In the genomic region with DNA sequence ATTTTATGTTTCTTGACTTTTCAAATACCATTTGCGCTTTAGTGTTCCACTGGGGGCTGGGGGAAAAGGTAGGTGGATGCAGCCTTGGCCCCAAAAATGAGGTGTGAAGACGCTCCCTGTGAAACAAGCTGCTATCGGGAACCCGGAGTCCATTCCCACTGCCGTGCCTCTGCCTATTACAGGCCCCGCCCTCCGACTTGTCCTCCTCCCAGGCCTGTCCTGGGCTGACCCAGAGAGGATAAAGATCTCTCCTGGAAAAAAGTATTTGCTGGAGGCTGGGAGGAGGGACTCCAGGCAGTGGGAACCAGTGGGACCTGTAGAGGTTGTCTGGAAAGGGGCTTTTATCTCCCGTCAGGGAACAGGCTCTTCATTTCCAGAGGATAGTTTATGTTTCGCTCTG, we compare ENCODE assay signal across 17 cellular contexts.
A peak's percentile ranks its signal among the peaks of the same experiment; 100 is the strongest.
DNase-seq lines count a peak whose midpoint lies in the region; ATAC-seq, FAIRE-seq and TF ChIP-seq lines count a peak whose summit lies in the region.
"Had no signal": no experiment of that assay in that cellular context is flagged by ENCODE, and none has a peak within 500 bp of the region (broad histone marks: within the 10 kb centered on the region; RNA-seq: fewer than 3 reads in every experiment).

No MANE protein-coding gene starts in this region.

- no peaks in the 10 kb centered on the region for H3K36me3 ChIP-seq in osteoblast (ENCODE audit: insufficient read depth, low read length)
- H3K36me3 ChIP-seq in uterus: no peaks in the 10 kb centered on the region
- H3K36me3 ChIP-seq in small intestine (ENCODE audit: control insufficient read depth in 2 of 2, insufficient read depth in 2 of 2, low read length in 2 of 2): no peaks in the 10 kb centered on the region

- no peak overlapping the region for H2AFZ ChIP-seq in osteoblast (ENCODE audit: low read length)

- no peak for TF ChIP-seq CTCF in C4-2B (conservative IDR thresholded peaks at IDR 0.05)
- no peak for TF ChIP-seq CTCF in osteoblast (IDR thresholded peaks at IDR 0.05; ENCODE audit: extremely low read depth, low read depth, low read length)
- no peak for TF ChIP-seq CTCF in uterus (IDR thresholded peaks at IDR 0.05)

- TF ChIP-seq POLR2A in uterus (IDR thresholded peaks at IDR 0.05): no peak

- no peak for FAIRE-seq in small intestine (lab: Jason Lieb, UNC)

- peak; percentile 30 for ATAC-seq in left colon
- ATAC-seq in sciatic nerve: peak; percentile 65

- intact Hi-C loops in left colon (cut with DNase I, micrococcal nuclease): no loop called here
- intact Hi-C loops in sciatic nerve (cut with DNase I): no loop called here
- intact Hi-C loops in uterus (cut with DNase I; ENCODE audit: low total_unique reads): no loop called here

- no peaks in the 10 kb centered on the region for H3K4me1 ChIP-seq in osteoblast (ENCODE audit: insufficient read depth, low read length)
- peaks cover 0 to 3% of the 10 kb centered on the region in 2 donors for H3K4me1 ChIP-seq in uterus
- no peaks in the 10 kb centered on the region for H3K4me1 ChIP-seq in small intestine (ENCODE audit: control insufficient read depth in 2 of 2, insufficient read depth in 1 of 2, low read depth in 1 of 2, low read length in 1 of 2)

- peak; percentile 90 for DNase-seq in RPMI7951 (ENCODE audit: low read depth)
- peak in 1 of 2 donors; percentile 11 for DNase-seq in left colon
- no peak for DNase-seq in sciatic nerve (ENCODE audit: low spot score)
- DNase-seq in osteoblast (ENCODE audit: insufficient read length, low spot score, missing footprints): no peak
- no peak for DNase-seq in uterus
- no peak for DNase-seq in small intestine
- DNase-seq in activated CD4-positive, CD25-positive, alpha-beta regulatory T cell treated with anti-CD3 and anti-CD28 coated beads, Interleukin-2, amount 50 U/mL, for 72 hours: no peak
- DNase-seq: activated CD4-positive, alpha-beta memory T cell treated with anti-CD3 and anti-CD28 coated beads for 36 hours; activated naive CD4-positive, alpha-beta T cell treated with anti-CD3 and anti-CD28 coated beads for 36 hours; activated T-cell treated with anti-CD3 and anti-CD28 coated beads for 4 hours; aorta; erythroblast; GF-D8; KG1; NCI-H1092 treated with DMSO at 0.1 percent for 48 hours; occipital lobe had no signal

- H3K27ac ChIP-seq in C4-2B: peak overlapping the region; percentile 89
- H3K27ac ChIP-seq in osteoblast (ENCODE audit: low read depth, low read length): no peak overlapping the region
- no peak overlapping the region for H3K27ac ChIP-seq in uterus
- no peak overlapping the region for H3K27ac ChIP-seq in small intestine (ENCODE audit: low read depth in 1 of 2, low read length in 1 of 2)

- 37 to 59% (median 52%) methylated on average over 9 of the region's 9 CpGs for WGBS in small intestine, 3 donors

- no peak overlapping the region for H3K4me2 ChIP-seq in osteoblast (ENCODE audit: insufficient read depth, low read length)

- H3K4me3 ChIP-seq in osteoblast (ENCODE audit: insufficient read depth, low read length) (no peak overlapping the region), uterus (no peak overlapping the region), small intestine (ENCODE audit: low read depth in 1 of 2, low read length in 2 of 2) (no peak overlapping the region)

- H3K27me3 ChIP-seq in osteoblast (ENCODE audit: insufficient read depth, low read length) (no peaks in the 10 kb centered on the region), uterus (no peaks in the 10 kb centered on the region), small intestine (ENCODE audit: control insufficient read depth in 2 of 2, insufficient read depth in 2 of 2, low read length in 2 of 2) (no peaks in the 10 kb centered on the region)

- no peaks in the 10 kb centered on the region for H4K20me1 ChIP-seq in osteoblast (ENCODE audit: insufficient read depth, low read length)

- H3K9me3 ChIP-seq in osteoblast (ENCODE audit: low read depth, low read length) (no peaks in the 10 kb centered on the region), uterus (no peaks in the 10 kb centered on the region), small intestine (ENCODE audit: control insufficient read depth, low read depth) (no peaks in the 10 kb centered on the region)

- H3K79me2 ChIP-seq in osteoblast (ENCODE audit: insufficient read depth, low read length): no peaks in the 10 kb centered on the region
